In the genomic region with DNA sequence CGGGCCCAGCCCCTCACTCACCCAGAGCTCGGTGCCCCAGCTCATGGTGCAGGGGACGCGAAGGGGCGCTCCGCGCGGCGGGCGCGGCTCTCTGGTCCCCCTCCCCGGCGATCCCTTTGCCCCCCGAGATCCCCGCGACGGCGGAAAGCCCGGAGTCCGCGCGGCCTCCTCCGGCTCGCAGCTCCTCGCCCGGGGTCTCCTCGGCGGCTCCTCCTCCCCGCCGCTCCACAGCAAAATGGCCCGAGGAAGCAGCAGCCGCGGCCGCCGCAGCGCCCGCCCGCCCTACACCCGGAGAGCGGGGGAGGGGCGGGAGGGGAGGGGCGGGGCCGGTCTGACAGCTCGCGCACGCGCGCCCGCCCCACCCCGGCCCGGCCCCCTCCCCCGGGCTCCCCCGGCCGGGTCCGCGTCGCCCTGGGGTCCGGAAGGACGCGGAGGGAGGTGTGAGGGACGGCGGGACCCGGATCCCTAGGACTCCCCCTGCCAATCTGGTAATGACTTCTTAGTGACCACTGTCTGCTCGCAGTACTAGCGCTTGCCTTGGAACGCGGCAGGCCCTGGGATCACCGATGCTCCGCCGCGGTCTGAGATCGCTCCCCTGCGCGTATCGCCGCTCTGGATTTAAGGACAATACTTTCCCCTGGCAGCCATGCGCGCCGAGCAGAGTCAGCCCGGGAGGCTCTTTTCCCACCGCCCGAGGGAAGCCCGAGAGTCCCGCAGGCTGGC, we compare ENCODE assay signal across 8 cellular contexts. TPM values are rescaled to one million over a fixed set of nuclear protein-coding genes. Genes with fewer than 3 reads are reported as not detected.
DNase-seq lines count a peak whose midpoint lies in the region; ATAC-seq and TF ChIP-seq lines count a peak whose summit lies in the region.

A gene (minus strand): TSS at position 259 of the 723 bp plus-strand sequence. CDS start 214 bp downstream, at position 45.

- H3K4me3 ChIP-seq in ovary (peak within 1 kb of the TSS; percentile 90), thoracic aorta (peak within 1 kb of the TSS; percentile 98)

- WGBS in ovary, 3 donors: 0 to 1% (median 0%) methylated on average over 35 to 84 of the region's 84 CpGs

- TF ChIP-seq CTCF in ovary (IDR thresholded peaks at IDR 0.05) (peak in 1 of 3 donors; percentile 3), thoracic aorta (IDR thresholded peaks at IDR 0.05) (no peak)

- H3K27me3 Mint-ChIP-seq in activated naive CD8-positive, alpha-beta T cell treated with anti-CD3 and anti-CD28 coated beads, Interleukin-2, amount 10 ng/mL, durations not matched to agents 7 days and 5 days: no peaks in the 10 kb centered on the region

- peak within 1 kb of the TSS; percentile 100 for H3K4me3 Mint-ChIP-seq in activated naive CD8-positive, alpha-beta T cell treated with anti-CD3 and anti-CD28 coated beads, Interleukin-2, amount 10 ng/mL, durations not matched to agents 7 days and 5 days

- peaks cover 6% of the 10 kb centered on the region for H3K4me1 ChIP-seq in ovary (ENCODE audit: insufficient read depth)
- peaks cover 20 to 39% of the 10 kb centered on the region in 2 donors for H3K4me1 ChIP-seq in thoracic aorta (ENCODE audit: control insufficient read depth in 1 of 2, low read depth in 2 of 2)

- TF ChIP-seq POLR2A in ovary (IDR thresholded peaks at IDR 0.05): peak; percentile 75

- no peaks in the 10 kb centered on the region for H3K36me3 ChIP-seq in ovary
- no peaks in the 10 kb centered on the region for H3K36me3 ChIP-seq in thoracic aorta

- H3K9me3 ChIP-seq in ovary (no peaks in the 10 kb centered on the region), thoracic aorta (no peaks in the 10 kb centered on the region)

- DNase-seq in C1 segment of cervical spinal cord (lab: John Stamatoyannopoulos, UW) (peak; percentile 37 to 92 (median 76)), Kasumi-1 (lab: John Stamatoyannopoulos, UW) (peak; percentile 52 to 66), SW480 (ENCODE audit: low spot score) (peak; percentile 80), Right ventricle myocardium inferior (ENCODE audit: missing footprints) (peak; percentile 92), ovary (peak; percentile 81 to 89 (median 86)), thoracic aorta (ENCODE audit: low spot score) (no peak)
- DNase-seq in activated naive CD8-positive, alpha-beta T cell treated with anti-CD3 and anti-CD28 coated beads, Interleukin-2, amount 10 ng/mL, durations not matched to agents 7 days and 5 days: peak; percentile 90

- ATAC-seq in GM19328 (IDR thresholded peaks at IDR 0.05; ENCODE audit: unreplicated experiment) (peak; percentile 44), Right ventricle myocardium inferior (peak; percentile 95), thoracic aorta (ENCODE audit: insufficient number of reproducible peaks, low FRiP score, low read depth) (peak; percentile 78)
- peak; percentile 60 for ATAC-seq in activated naive CD8-positive, alpha-beta T cell treated with anti-CD3 and anti-CD28 coated beads, Interleukin-2, amount 10 ng/mL, durations not matched to agents 7 days and 5 days (ENCODE audit: low read depth)

- H3K4me1 Mint-ChIP-seq in activated naive CD8-positive, alpha-beta T cell treated with anti-CD3 and anti-CD28 coated beads, Interleukin-2, amount 10 ng/mL, durations not matched to agents 7 days and 5 days: peaks cover 46% of the 10 kb centered on the region

- peak within 1 kb of the TSS; percentile 90 to 94 for H3K27ac ChIP-seq in ovary
- peak within 1 kb of the TSS; percentile 88 to 93 for H3K27ac ChIP-seq in thoracic aorta

- H3K36me3 Mint-ChIP-seq in activated naive CD8-positive, alpha-beta T cell treated with anti-CD3 and anti-CD28 coated beads, Interleukin-2, amount 10 ng/mL, durations not matched to agents 7 days and 5 days: peaks cover 14% of the 10 kb centered on the region

- peak within 1 kb of the TSS; percentile 99 for H3K27ac Mint-ChIP-seq in activated naive CD8-positive, alpha-beta T cell treated with anti-CD3 and anti-CD28 coated beads, Interleukin-2, amount 10 ng/mL, durations not matched to agents 7 days and 5 days

- H3K27me3 ChIP-seq in ovary: no peaks in the 10 kb centered on the region
- H3K27me3 ChIP-seq in thoracic aorta (replicated peaks; ENCODE audit: insufficient read depth): no peaks in the 10 kb centered on the region

- intact Hi-C loops in Right ventricle myocardium inferior (cut with DNase I) (loop anchor here (5.0 kb wide), 1 partner anchor 76 kb away; no protein-coding TSS in a partner anchor), ovary (cut with DNase I) (loop anchor here in 3 of 4 donors (2.0 to 5.0 kb wide), 2 partner anchors 156 to 158 kb away; no protein-coding TSS in a partner anchor)

- TF ChIP-seq EP300 in ovary (IDR thresholded peaks at IDR 0.05): no peak

- H3K9me3 Mint-ChIP-seq in activated naive CD8-positive, alpha-beta T cell treated with anti-CD3 and anti-CD28 coated beads, Interleukin-2, amount 10 ng/mL, durations not matched to agents 7 days and 5 days: no peaks in the 10 kb centered on the region

- POLR2A ChIA-PET in activated naive CD8-positive, alpha-beta T cell treated with anti-CD3 and anti-CD28 coated beads, Interleukin-2, amount 10 ng/mL, durations not matched to agents 7 days and 5 days (lab: Charles Lee): interaction anchor here (0.6 to 9.1 kb wide), 14 partner anchors 8 to 205 kb away, joined by 3 to 195 read pairs (median 7); a partner anchor contains a TSS

RNA-seq across cellular contexts. Expression of the gene that starts here (rescaled TPM):
- 100 to 1,000 TPM; 191 to 194 TPM for total RNA-seq in activated naive CD8-positive, alpha-beta T cell treated with anti-CD3 and anti-CD28 coated beads, Interleukin-2, amount 10 ng/mL, durations not matched to agents 7 days and 5 days
- 24.2 TPM for total RNA-seq in Right ventricle myocardium inferior
- total RNA-seq in ovary: 10 to 100 TPM; 22.4 to 57.8 (median 49.0) TPM
- polyA plus RNA-seq in ovary: 10 to 100 TPM; 18.0 to 61.5 TPM
- 10 to 100 TPM; 71.5 to 80.3 TPM for total RNA-seq in thoracic aorta

Comparison
In these comparisons a context has a peak if more than half of its experiments do, and no peak if none do; other contexts are left out.
1. ATAC-seq: peak in every context shown above with its lines; median percentile 95 in Right ventricle myocardium inferior; 78 in thoracic aorta; 60 in activated naive CD8-positive, alpha-beta T cell treated with anti-CD3 and anti-CD28 coated beads, Interleukin-2, amount 10 ng/mL, durations not matched to agents 7 days and 5 days; 44 in GM19328.